In the genomic region with DNA sequence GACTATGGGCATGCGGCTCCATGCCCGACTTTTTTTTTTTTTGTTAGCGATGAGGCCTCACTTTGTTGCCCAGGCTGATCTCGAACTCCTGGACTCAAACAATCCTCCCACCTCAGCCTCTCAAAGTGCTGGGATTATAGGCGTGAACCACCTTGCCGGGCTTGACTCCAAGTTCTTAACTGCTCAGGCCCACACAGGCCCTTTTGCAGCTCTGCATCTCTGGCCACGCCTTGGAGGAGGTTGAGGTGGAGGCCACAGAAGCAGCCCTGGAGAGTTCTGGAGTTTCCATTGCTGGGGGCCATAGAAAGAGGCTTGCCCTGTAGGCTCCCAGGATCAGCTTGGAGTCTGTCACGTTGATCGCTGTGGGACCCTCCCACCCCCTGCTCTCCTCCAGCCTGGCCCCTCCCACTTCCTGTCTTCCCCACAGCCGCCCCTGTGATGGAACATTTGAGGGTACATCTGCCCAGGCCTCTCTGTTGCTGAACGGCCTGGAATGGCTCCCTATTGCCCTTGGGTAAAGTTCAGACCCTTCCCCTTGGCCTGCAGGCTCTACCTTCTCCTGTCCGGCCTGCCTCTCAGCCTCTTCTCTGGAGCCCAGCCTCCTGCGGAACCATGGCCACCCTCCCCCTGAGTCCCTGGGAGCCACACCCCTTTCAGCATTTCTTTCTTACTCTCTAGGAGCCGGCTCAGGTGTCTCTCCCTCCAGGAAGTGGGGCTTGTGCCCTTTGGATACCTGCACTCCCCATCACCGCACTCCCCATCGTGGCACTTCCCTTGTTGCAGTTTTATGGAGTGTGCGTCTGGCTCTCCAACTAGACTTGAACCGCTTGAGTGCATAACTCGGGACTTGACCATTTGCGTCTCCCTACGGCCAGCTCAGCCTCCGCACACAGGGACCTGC, we compare ENCODE assay signal across 2 cellular contexts.
TF ChIP-seq lines count a peak whose summit lies in the region.

No MANE protein-coding gene starts in this region.

TF ChIP-seq in H1, 55 proteins besides CTCF, POLR2A, EP300 and RAD21 (continues in another document):
- TF ChIP-seq ATF3 (IDR thresholded peaks at IDR 0.05; ENCODE audit: insufficient read depth, low read depth, low read length) (no peak), RXRA (IDR thresholded peaks at IDR 0.05; ENCODE audit: insufficient read depth, low read depth, low read length) (no peak), TBP (IDR thresholded peaks at IDR 0.05; ENCODE audit: low read depth, low read length) (peak; percentile 40; the same call in 1 of the 2 replicates), PHF8 (conservative IDR thresholded peaks at IDR 0.05; ENCODE audit: low read depth, low read length) (peak; percentile 33; the same call in 1 of the 2 replicates), CHD1 (IDR thresholded peaks at IDR 0.05; ENCODE audit: low read depth, low read length) (no peak), SIX5 (IDR thresholded peaks at IDR 0.05; ENCODE audit: low read depth, low read length) (no peak), RBBP5 (IDR thresholded peaks at IDR 0.05; ENCODE audit: borderline replicate concordance, low read depth, low read length) (no peak), JUN (IDR thresholded peaks at IDR 0.05; ENCODE audit: low read depth, low read length) (no peak), TCF12 (IDR thresholded peaks at IDR 0.05; ENCODE audit: low read depth, low read length) (no peak), POU5F1 (IDR thresholded peaks at IDR 0.05; ENCODE audit: low read depth, low read length) (no peak), SP2 (IDR thresholded peaks at IDR 0.05; ENCODE audit: low read length) (no peak), KDM1A (IDR thresholded peaks at IDR 0.05; ENCODE audit: borderline replicate concordance, low read length) (0 out of 2 replicates have a peak, but pooled peaks have one; percentile 41), CBX5 (IDR thresholded peaks at IDR 0.05; ENCODE audit: low read depth, low read length) (no peak), KDM4A (IDR thresholded peaks at IDR 0.05; ENCODE audit: low read depth, low read length, severe bottlenecking) (no peak), EGR1 (IDR thresholded peaks at IDR 0.05; ENCODE audit: borderline replicate concordance, low read depth, low read length) (peak; percentile 62), BACH1 (IDR thresholded peaks at IDR 0.05; ENCODE audit: low read length) (no peak), CREB1 (IDR thresholded peaks at IDR 0.05) (no peak), USF2 (IDR thresholded peaks at IDR 0.05; ENCODE audit: low read length) (no peak), POLR2AphosphoS5 (IDR thresholded peaks at IDR 0.05; ENCODE audit: low read depth, low read length) (no peak; the same call in 1 of the 2 replicates), NRF1 (IDR thresholded peaks at IDR 0.05; ENCODE audit: low read depth, low read length) (no peak), RNF2 (IDR thresholded peaks at IDR 0.05; ENCODE audit: borderline replicate concordance, low read depth, low read length, missing control alignments, poor library complexity, severe bottlenecking) (no peak), SIN3A (conservative IDR thresholded peaks at IDR 0.05 in 1 of 2, IDR thresholded peaks at IDR 0.05 in 1 of 2; ENCODE audit: low read depth in 1 of 2, low read length in 2 of 2) (peak in 1 of 2 experiments; percentile 56; a peak in 3 of 4 replicates)

TF ChIP-seq in HEK293T, 16 proteins besides CTCF, POLR2A, EP300 and RAD21:
- no peak for TF ChIP-seq ARNT (IDR thresholded peaks at IDR 0.05)
